In the genomic region with DNA sequence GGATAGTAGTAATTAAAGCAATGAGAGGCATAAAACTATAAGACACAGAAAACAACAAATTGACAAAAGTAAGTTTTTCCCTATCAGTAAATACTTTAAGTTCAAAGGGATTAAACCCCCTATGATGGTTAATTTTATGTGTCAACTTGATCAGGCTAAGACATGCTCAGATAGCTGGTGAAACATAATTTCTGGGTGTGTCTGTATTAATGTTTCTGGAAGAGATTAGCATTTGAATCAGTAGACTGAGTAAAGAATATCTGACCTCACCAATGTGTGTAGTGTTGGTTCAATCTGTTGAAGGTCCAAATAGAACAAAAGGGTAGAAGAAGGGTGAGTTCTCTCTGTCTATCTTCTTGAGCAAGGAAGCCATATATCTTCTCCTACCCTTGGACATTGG, we compare ENCODE assay signal across 23 cellular contexts.
"Had no signal": no experiment of that assay in that cellular context is flagged by ENCODE, and none has a peak within 500 bp of the region (broad histone marks: within the 10 kb centered on the region; RNA-seq: fewer than 3 reads in every experiment).

No MANE protein-coding gene starts in this region.

- H3K36me3 ChIP-seq: colonic mucosa, gastrocnemius medialis, heart right ventricle, left lung, lower lobe of right lung had no signal

- H3K27me3 ChIP-seq: colonic mucosa, gastrocnemius medialis, heart right ventricle, left lung had no signal

- DNase-seq: colonic mucosa; cortex of kidney; effector CD8-positive, alpha-beta T cell; effector memory CD8-positive, alpha-beta T cell; endodermal cell; erythroblast; foreskin melanocyte; gastrocnemius medialis; glutamatergic neuron; head of caudate nucleus; heart right ventricle; hippocampal formation; left cardiac atrium; left lung; left ventricle myocardium superior; lower lobe of right lung; mesendoderm; midbrain; naive thymus-derived CD4-positive, alpha-beta T cell had no signal

- H3K4me3 ChIP-seq: colonic mucosa, gastrocnemius medialis, heart right ventricle, left lung, lower lobe of right lung had no signal

- FAIRE-seq: endometrium, islet of Langerhans, keratinocyte had no signal

- H3K27ac ChIP-seq: colonic mucosa, gastrocnemius medialis, heart right ventricle, left lung, lower lobe of right lung had no signal

- H3K4me1 ChIP-seq: colonic mucosa, gastrocnemius medialis, heart right ventricle, left lung, lower lobe of right lung had no signal

- H3K9me3 ChIP-seq: colonic mucosa, gastrocnemius medialis, lower lobe of right lung had no signal

- ATAC-seq: effector memory CD8-positive, alpha-beta T cell; esophagus mucosa; gastrocnemius medialis; heart right ventricle; left cardiac atrium; left lung; left ventricle myocardium superior; lower lobe of right lung; naive thymus-derived CD4-positive, alpha-beta T cell had no signal
